ENCODE assay signal across 12 cellular contexts in genomic region chr7:135265637-135266036, GRCh38. TPM values are rescaled to one million over a fixed set of nuclear protein-coding genes. Genes with fewer than 3 reads are reported as not detected.
"Had no signal": no experiment of that assay in that cellular context is flagged by ENCODE, and none has a peak within 500 bp of the region (broad histone marks: within the 10 kb centered on the region; RNA-seq: fewer than 3 reads in every experiment).

No MANE protein-coding gene starts in this region.

- FAIRE-seq: H1, H54 had no signal

- H3K9me3 ChIP-seq: HAP-1 had no signal

- H2AFZ ChIP-seq: GM23248, GM23338 had no signal

- H3K4me3 ChIP-seq: GM23248, GM23338, HAP-1 had no signal

- H3K4me2 ChIP-seq: GM23338 had no signal

- DNase-seq: GM23248, GOT3, H7, H9, HCEC 1CT, HFFc6 had no signal

- H3K4me1 ChIP-seq: HAP-1 had no signal

- ATAC-seq: GM23338, HCT116 had no signal

- H3K27ac ChIP-seq: GM23248 had no signal

- H3K9ac ChIP-seq: GM23248 had no signal

- H3K36me3 ChIP-seq: HAP-1 had no signal

RNA-seq across cellular contexts. Expression of gene STRA8, which starts 32.0 kb away (rescaled TPM):
- total RNA-seq: GM23248, GM23338, H1, H4, H7, H9, HFFc6 had no signal
- polyA plus RNA-seq: GM23248, GM23338, H1 had no signal
